2 cellular contexts compared by ENCODE assay signal in the genomic region with DNA sequence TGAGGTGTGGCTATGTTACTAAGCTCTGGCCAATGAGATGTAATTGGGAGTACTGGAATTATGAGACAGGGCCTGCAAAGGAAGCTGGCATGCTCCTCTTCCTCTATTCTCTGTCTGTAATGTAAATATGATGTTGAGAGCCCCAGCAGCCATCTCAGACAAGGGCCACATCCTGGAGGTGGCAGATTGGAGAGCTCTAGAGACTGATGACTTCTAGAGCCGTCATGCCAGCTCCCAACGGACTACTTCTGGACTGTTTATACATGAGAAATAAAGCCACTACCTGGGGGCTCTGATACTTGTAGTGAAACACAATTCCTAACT.
TF ChIP-seq lines count a peak whose summit lies in the region.

No MANE protein-coding gene starts in this region.

TF ChIP-seq in IMR-90, 13 proteins besides CTCF, POLR2A, EP300 and RAD21:
- TF ChIP-seq RCOR1 (IDR thresholded peaks at IDR 0.05; ENCODE audit: insufficient replicate concordance, low read length) (no peak), CEBPB (IDR thresholded peaks at IDR 0.05; ENCODE audit: low read depth, low read length) (no peak), RFX5 (IDR thresholded peaks at IDR 0.05; ENCODE audit: low read depth, low read length) (no peak), MAFK (IDR thresholded peaks at IDR 0.05; ENCODE audit: low read depth, low read length) (no peak), NFE2L2 (IDR thresholded peaks at IDR 0.05; ENCODE audit: low read depth, low read length) (no peak), FOS (IDR thresholded peaks at IDR 0.05; ENCODE audit: low read depth, low read length) (no peak), MAZ (IDR thresholded peaks at IDR 0.05; ENCODE audit: borderline replicate concordance, low read depth, low read length) (no peak)

TF ChIP-seq in endothelial cell of umbilical vein, 7 proteins besides CTCF, POLR2A, EP300 and RAD21:
- TF ChIP-seq POLR2AphosphoS5 (IDR thresholded peaks at IDR 0.05; ENCODE audit: insufficient read depth, low read depth, low read length) (no peak), MYC (IDR thresholded peaks at IDR 0.05; ENCODE audit: low read depth, low read length) (no peak), GATA2 (IDR thresholded peaks at IDR 0.05; ENCODE audit: insufficient read depth, insufficient read length, low read depth, low read length) (no peak), FOS (IDR thresholded peaks at IDR 0.05; ENCODE audit: borderline replicate concordance, insufficient read depth, low read length) (no peak), EZH2 (IDR thresholded peaks at IDR 0.05; ENCODE audit: borderline replicate concordance, low read depth, low read length, severe bottlenecking) (no peak), JUN (IDR thresholded peaks at IDR 0.05; ENCODE audit: borderline replicate concordance, insufficient read depth, insufficient read length, low read depth) (no peak)
- TF ChIP-seq, protein P1, sequence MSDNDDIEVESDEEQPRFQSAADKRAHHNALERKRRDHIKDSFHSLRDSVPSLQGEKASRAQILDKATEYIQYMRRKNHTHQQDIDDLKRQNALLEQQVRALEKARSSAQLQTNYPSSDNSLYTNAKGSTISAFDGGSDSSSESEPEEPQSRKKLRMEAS (IDR thresholded peaks at IDR 0.05; ENCODE audit: insufficient read depth, insufficient read length) = no peak
